28 cellular contexts compared by ENCODE assay signal in the genomic region with DNA sequence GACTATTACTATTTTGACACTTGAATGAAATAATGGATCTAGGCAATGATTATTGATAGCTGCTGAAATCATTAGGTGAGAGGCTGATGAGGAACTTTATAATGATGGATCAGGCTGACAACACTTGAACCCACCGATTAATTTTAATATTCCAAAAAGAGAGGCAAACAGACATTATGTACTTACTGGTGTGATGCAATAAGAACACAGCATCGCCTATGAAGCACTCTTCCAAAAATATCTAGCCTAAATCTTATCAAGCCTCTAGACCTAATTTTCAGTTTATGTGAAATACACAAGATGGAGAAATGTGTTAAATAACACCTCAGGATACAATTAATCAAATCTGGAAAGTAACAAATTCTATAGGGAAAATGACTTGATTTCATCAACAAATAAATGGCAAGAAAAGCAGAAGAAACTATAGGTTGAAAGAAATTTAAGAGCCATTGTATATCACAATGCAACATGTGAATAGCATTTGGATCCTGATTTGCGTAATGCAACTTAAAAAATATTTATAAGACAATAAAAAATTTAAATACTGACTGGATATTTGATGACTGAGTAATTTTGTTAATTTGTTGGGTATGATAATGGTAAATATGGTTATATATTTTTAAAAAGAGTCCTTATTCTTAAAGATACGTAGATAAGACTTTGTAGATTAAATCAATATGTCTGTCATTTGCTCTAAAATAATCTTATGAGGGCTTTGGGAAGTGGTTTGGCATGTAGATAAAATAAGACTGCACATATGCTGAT.
"Had no signal": no experiment of that assay in that cellular context is flagged by ENCODE, and none has a peak within 500 bp of the region (broad histone marks: within the 10 kb centered on the region; RNA-seq: fewer than 3 reads in every experiment).

No MANE protein-coding gene starts in this region.

- H3K27me3 ChIP-seq: neural progenitor cell, ovary, spleen, suprapubic skin, testis, tibial artery, transverse colon, upper lobe of right lung, uterus had no signal

- H3K36me3 ChIP-seq: neural progenitor cell, ovary, spleen, suprapubic skin, tibial artery, transverse colon, upper lobe of right lung, uterus had no signal

- H3K79me2 ChIP-seq: parathyroid adenoma had no signal

- H2AFZ ChIP-seq: neural progenitor cell, parathyroid adenoma had no signal

- H3K4me2 ChIP-seq: neural progenitor cell, smooth muscle cell had no signal

- H3K9ac ChIP-seq: neural progenitor cell, parathyroid adenoma had no signal

- H3K27ac ChIP-seq: neural progenitor cell, ovary, parathyroid adenoma, psoas muscle, skin epidermis, spleen, suprapubic skin, testis, tibial artery, transverse colon, upper lobe of right lung, uterus had no signal

- H3K4me3 ChIP-seq: neural progenitor cell, ovary, psoas muscle, skin epidermis, smooth muscle cell, spleen, suprapubic skin, testis, tibial artery, transverse colon, upper lobe of right lung, uterus had no signal

- ATAC-seq: natural killer cell; psoas muscle; right cardiac atrium; sciatic nerve; stimulated activated memory B cell treated with anti-CD40 and anti-IgM and Interleukin-4, amounts not matched to agents 10 μg/mL and 1 μg/mL and 100 μg/mL, for 72 hours; stimulated activated naive CD8-positive, alpha-beta T cell treated with anti-CD3 and anti-CD28 coated beads, Interleukin-15, amount 100 ng/mL, for 72 hours; stimulated activated naive CD8-positive, alpha-beta T cell treated with anti-CD3 and anti-CD28 coated beads, Interleukin-15, Interleukin-2, amounts not matched to agents 100 U/mL and 50 U/mL, for 24 hours; upper lobe of right lung had no signal

- DNase-seq: natural killer cell; occipital lobe; ovary; posterior cingulate gyrus; psoas muscle; right cardiac atrium; spleen; stimulated activated CD4-positive, alpha-beta T cell treated with anti-CD3 and anti-CD28 coated beads, Interleukin-12 subunit alpha, Interleukin-12 subunit beta, amount 100 ng/mL, for 4 hours; stimulated activated CD4-positive, alpha-beta T cell treated with anti-CD3 and anti-CD28 coated beads, Interleukin-1b, Interleukin-23, amount 100 ng/mL, for 48 hours; stimulated activated CD4-positive, alpha-beta T cell treated with anti-CD3 and anti-CD28 coated beads, Interleukin-4, amount 100 ng/mL, for 1 hour; stimulated activated CD4-positive, alpha-beta T cell treated with anti-CD3 and anti-CD28 coated beads, Interleukin-4, amount 100 ng/mL, for 4 hours; stimulated activated CD8-positive, alpha-beta memory T cell treated with anti-CD3 and anti-CD28 coated beads, Interleukin-4, amount 100 ng/mL, for 48 hours; stimulated activated naive CD4-positive, alpha-beta T cell; stimulated activated naive CD8-positive, alpha-beta T cell treated with anti-CD3 and anti-CD28 coated beads, Interleukin-15, amount 100 ng/mL, for 72 hours; stimulated activated naive CD8-positive, alpha-beta T cell treated with anti-CD3 and anti-CD28 coated beads, Interleukin-15, Interleukin-2, amounts not matched to agents 100 U/mL and 50 U/mL, for 24 hours; substantia nigra; testis; tibial artery; transverse colon; upper lobe of right lung; uterus had no signal

- H3K9me3 ChIP-seq: ovary, psoas muscle, spleen, suprapubic skin, testis, tibial artery, transverse colon, upper lobe of right lung, uterus had no signal

- H3K4me1 ChIP-seq: neural progenitor cell, psoas muscle, spleen, suprapubic skin, testis, tibial artery, transverse colon, upper lobe of right lung, uterus had no signal
